ENCODE assay signal across 1 cellular context in the genomic region with DNA sequence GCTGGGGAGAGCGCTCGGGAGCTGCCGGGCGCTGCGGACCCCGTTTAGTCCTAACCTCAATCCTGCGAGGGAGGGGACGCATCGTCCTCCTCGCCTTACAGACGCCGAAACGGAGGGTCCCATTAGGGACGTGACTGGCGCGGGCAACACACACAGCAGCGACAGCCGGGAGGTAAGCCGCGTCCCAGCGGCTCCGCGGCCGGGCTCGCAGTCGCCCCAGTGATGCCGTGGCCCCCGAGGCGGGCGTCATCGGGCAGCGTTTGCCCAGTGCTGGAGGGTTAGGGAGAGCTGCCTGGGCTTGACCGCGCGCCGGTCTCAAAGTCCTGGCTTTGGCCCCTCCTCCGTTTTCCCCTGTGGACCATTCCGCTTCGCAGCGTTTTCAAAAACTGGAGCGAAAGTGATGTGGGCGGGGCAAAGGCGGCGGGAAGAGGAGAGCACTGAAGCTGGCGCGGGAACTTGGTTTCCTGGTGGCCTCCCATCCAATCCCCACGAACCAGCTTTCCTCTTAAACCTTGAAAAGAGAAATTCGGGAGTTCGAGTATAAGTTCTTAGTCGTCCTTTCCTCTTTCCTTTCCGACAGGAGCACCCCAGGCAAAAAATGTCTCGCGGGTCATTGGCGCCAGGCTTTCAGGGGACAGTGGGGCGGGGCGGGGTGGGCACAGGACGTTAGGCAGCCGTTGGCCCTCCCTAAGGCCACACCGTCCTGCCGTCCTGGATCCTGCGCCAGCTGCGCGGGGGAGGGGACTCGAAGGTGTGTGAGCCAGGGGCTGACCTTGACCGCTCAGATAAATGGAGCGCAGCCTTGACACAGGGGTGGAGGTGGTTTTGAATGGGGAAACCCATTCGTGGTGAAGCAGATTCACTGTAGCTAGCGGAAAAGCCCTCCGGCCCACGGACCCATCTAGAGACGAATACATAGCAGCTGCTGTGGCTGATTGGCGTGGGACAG.
A peak's percentile ranks its signal among the peaks of the same experiment; 100 is the strongest.
TF ChIP-seq lines count a peak whose summit lies in the region.

No MANE protein-coding gene starts in this region.

TF ChIP-seq in K562, 482 proteins besides CTCF, POLR2A, EP300 and RAD21 (continued from another document and continues in another):
- TF ChIP-seq, protein P1, sequence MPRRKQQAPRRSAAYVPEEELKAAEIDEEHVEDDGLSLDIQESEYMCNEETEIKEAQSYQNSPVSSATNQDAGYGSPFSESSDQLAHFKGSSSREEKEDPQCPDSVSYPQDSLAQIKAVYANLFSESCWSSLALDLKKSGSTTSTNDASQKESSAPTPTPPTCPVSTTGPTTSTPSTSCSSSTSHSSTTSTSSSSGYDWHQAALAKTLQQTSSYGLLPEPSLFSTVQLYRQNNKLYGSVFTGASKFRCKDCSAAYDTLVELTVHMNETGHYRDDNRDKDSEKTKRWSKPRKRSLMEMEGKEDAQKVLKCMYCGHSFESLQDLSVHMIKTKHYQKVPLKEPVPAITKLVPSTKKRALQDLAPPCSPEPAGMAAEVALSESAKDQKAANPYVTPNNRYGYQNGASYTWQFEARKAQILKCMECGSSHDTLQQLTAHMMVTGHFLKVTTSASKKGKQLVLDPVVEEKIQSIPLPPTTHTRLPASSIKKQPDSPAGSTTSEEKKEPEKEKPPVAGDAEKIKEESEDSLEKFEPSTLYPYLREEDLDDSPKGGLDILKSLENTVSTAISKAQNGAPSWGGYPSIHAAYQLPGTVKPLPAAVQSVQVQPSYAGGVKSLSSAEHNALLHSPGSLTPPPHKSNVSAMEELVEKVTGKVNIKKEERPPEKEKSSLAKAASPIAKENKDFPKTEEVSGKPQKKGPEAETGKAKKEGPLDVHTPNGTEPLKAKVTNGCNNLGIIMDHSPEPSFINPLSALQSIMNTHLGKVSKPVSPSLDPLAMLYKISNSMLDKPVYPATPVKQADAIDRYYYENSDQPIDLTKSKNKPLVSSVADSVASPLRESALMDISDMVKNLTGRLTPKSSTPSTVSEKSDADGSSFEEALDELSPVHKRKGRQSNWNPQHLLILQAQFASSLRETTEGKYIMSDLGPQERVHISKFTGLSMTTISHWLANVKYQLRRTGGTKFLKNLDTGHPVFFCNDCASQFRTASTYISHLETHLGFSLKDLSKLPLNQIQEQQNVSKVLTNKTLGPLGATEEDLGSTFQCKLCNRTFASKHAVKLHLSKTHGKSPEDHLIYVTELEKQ (CRISPR knock-in tag; IDR thresholded peaks at IDR 0.05) = no peak
- peak; percentile 96 for TF ChIP-seq EP400 (IDR thresholded peaks at IDR 0.05)
- TF ChIP-seq TAF9B (IDR thresholded peaks at IDR 0.05; ENCODE audit: partially characterized antibody) = no peak
- peak; percentile 26; the same call in 1 of the 2 replicates for TF ChIP-seq GATAD2B (IDR thresholded peaks at IDR 0.05; ENCODE audit: borderline replicate concordance)
- TF ChIP-seq, protein P2, sequence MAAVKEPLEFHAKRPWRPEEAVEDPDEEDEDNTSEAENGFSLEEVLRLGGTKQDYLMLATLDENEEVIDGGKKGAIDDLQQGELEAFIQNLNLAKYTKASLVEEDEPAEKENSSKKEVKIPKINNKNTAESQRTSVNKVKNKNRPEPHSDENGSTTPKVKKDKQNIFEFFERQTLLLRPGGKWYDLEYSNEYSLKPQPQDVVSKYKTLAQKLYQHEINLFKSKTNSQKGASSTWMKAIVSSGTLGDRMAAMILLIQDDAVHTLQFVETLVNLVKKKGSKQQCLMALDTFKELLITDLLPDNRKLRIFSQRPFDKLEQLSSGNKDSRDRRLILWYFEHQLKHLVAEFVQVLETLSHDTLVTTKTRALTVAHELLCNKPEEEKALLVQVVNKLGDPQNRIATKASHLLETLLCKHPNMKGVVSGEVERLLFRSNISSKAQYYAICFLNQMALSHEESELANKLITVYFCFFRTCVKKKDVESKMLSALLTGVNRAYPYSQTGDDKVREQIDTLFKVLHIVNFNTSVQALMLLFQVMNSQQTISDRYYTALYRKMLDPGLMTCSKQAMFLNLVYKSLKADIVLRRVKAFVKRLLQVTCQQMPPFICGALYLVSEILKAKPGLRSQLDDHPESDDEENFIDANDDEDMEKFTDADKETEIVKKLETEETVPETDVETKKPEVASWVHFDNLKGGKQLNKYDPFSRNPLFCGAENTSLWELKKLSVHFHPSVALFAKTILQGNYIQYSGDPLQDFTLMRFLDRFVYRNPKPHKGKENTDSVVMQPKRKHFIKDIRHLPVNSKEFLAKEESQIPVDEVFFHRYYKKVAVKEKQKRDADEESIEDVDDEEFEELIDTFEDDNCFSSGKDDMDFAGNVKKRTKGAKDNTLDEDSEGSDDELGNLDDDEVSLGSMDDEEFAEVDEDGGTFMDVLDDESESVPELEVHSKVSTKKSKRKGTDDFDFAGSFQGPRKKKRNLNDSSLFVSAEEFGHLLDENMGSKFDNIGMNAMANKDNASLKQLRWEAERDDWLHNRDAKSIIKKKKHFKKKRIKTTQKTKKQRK (IDR thresholded peaks at IDR 0.05; ENCODE audit: borderline replicate concordance, low read depth, low read length) = no peak
- TF ChIP-seq, protein P3, sequence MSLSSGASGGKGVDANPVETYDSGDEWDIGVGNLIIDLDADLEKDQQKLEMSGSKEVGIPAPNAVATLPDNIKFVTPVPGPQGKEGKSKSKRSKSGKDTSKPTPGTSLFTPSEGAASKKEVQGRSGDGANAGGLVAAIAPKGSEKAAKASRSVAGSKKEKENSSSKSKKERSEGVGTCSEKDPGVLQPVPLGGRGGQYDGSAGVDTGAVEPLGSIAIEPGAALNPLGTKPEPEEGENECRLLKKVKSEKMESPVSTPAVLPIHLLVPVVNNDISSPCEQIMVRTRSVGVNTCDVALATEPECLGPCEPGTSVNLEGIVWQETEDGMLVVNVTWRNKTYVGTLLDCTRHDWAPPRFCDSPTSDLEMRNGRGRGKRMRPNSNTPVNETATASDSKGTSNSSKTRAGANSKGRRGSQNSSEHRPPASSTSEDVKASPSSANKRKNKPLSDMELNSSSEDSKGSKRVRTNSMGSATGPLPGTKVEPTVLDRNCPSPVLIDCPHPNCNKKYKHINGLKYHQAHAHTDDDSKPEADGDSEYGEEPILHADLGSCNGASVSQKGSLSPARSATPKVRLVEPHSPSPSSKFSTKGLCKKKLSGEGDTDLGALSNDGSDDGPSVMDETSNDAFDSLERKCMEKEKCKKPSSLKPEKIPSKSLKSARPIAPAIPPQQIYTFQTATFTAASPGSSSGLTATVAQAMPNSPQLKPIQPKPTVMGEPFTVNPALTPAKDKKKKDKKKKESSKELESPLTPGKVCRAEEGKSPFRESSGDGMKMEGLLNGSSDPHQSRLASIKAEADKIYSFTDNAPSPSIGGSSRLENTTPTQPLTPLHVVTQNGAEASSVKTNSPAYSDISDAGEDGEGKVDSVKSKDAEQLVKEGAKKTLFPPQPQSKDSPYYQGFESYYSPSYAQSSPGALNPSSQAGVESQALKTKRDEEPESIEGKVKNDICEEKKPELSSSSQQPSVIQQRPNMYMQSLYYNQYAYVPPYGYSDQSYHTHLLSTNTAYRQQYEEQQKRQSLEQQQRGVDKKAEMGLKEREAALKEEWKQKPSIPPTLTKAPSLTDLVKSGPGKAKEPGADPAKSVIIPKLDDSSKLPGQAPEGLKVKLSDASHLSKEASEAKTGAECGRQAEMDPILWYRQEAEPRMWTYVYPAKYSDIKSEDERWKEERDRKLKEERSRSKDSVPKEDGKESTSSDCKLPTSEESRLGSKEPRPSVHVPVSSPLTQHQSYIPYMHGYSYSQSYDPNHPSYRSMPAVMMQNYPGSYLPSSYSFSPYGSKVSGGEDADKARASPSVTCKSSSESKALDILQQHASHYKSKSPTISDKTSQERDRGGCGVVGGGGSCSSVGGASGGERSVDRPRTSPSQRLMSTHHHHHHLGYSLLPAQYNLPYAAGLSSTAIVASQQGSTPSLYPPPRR (CRISPR knock-in tag; IDR thresholded peaks at IDR 0.05; ENCODE audit: borderline replicate concordance) = no peak
- TF ChIP-seq, protein P4, sequence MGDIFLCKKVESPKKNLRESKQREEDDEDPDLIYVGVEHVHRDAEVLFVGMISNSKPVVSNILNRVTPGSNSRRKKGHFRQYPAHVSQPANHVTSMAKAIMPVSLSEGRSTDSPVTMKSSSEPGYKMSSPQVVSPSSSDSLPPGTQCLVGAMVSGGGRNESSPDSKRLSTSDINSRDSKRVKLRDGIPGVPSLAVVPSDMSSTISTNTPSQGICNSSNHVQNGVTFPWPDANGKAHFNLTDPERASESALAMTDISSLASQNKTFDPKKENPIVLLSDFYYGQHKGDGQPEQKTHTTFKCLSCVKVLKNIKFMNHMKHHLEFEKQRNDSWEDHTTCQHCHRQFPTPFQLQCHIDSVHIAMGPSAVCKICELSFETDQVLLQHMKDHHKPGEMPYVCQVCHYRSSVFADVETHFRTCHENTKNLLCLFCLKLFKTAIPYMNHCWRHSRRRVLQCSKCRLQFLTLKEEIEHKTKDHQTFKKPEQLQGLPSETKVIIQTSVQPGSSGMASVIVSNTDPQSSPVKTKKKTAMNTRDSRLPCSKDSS (IDR thresholded peaks at IDR 0.05; ENCODE audit: low read depth, partially characterized antibody) = no peak
- no peak for TF ChIP-seq ZC3H11A (IDR thresholded peaks at IDR 0.05; ENCODE audit: low read depth, low read length)
- TF ChIP-seq HMGN3 (IDR thresholded peaks at IDR 0.05; ENCODE audit: borderline replicate concordance, extremely low read depth, insufficient read length, low read depth, low read length) = peak; percentile 31
- TF ChIP-seq, protein P5, sequence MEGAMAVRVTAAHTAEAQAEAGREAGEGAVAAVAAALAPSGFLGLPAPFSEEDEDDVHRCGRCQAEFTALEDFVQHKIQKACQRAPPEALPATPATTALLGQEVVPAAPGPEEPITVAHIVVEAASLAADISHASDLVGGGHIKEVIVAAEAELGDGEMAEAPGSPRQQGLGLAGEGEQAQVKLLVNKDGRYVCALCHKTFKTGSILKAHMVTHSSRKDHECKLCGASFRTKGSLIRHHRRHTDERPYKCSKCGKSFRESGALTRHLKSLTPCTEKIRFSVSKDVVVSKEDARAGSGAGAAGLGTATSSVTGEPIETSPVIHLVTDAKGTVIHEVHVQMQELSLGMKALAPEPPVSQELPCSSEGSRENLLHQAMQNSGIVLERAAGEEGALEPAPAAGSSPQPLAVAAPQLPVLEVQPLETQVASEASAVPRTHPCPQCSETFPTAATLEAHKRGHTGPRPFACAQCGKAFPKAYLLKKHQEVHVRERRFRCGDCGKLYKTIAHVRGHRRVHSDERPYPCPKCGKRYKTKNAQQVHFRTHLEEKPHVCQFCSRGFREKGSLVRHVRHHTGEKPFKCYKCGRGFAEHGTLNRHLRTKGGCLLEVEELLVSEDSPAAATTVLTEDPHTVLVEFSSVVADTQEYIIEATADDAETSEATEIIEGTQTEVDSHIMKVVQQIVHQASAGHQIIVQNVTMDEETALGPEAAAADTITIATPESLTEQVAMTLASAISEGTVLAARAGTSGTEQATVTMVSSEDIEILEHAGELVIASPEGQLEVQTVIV (CRISPR knock-in tag; IDR thresholded peaks at IDR 0.05; ENCODE audit: borderline replicate concordance) = no peak
- no peak for TF ChIP-seq ELF4 (CRISPR knock-in tag; IDR thresholded peaks at IDR 0.05)
- no peak for TF ChIP-seq KLF16 (IDR thresholded peaks at IDR 0.05)
- TF ChIP-seq ARHGAP35 (IDR thresholded peaks at IDR 0.05; ENCODE audit: partially characterized antibody) = no peak
- TF ChIP-seq MEF2D (tag; conservative IDR thresholded peaks at IDR 0.05; ENCODE audit: low read depth) = no peak
- no peak for TF ChIP-seq CREBBP (IDR thresholded peaks at IDR 0.05; ENCODE audit: low read depth, low read length)
- no peak for TF ChIP-seq GABPB2 (CRISPR knock-in tag; conservative IDR thresholded peaks at IDR 0.05)
- TF ChIP-seq, protein P6, sequence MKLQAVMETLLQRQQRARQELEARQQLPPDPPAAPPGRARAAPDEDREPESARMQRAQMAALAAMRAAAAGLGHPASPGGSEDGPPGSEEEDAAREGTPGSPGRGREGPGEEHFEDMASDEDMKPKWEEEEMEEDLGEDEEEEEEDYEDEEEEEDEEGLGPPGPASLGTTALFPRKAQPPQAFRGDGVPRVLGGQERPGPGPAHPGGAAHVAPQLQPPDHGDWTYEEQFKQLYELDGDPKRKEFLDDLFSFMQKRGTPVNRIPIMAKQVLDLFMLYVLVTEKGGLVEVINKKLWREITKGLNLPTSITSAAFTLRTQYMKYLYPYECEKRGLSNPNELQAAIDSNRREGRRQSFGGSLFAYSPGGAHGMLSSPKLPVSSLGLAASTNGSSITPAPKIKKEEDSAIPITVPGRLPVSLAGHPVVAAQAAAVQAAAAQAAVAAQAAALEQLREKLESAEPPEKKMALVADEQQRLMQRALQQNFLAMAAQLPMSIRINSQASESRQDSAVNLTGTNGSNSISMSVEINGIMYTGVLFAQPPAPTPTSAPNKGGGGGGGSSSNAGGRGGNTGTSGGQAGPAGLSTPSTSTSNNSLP (IDR thresholded peaks at IDR 0.05; ENCODE audit: borderline replicate concordance, low read depth, low read length) = no peak
- TF ChIP-seq, protein P7, sequence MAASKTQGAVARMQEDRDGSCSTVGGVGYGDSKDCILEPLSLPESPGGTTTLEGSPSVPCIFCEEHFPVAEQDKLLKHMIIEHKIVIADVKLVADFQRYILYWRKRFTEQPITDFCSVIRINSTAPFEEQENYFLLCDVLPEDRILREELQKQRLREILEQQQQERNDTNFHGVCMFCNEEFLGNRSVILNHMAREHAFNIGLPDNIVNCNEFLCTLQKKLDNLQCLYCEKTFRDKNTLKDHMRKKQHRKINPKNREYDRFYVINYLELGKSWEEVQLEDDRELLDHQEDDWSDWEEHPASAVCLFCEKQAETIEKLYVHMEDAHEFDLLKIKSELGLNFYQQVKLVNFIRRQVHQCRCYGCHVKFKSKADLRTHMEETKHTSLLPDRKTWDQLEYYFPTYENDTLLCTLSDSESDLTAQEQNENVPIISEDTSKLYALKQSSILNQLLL (CRISPR knock-in tag; IDR thresholded peaks at IDR 0.05; ENCODE audit: borderline replicate concordance) = no peak
- no peak for TF ChIP-seq HOXB6 (CRISPR knock-in tag; IDR thresholded peaks at IDR 0.05; ENCODE audit: borderline replicate concordance)
- TF ChIP-seq RBM25 (IDR thresholded peaks at IDR 0.05; ENCODE audit: low read depth, low read length, severe bottlenecking) = no peak
- TF ChIP-seq, protein P8, sequence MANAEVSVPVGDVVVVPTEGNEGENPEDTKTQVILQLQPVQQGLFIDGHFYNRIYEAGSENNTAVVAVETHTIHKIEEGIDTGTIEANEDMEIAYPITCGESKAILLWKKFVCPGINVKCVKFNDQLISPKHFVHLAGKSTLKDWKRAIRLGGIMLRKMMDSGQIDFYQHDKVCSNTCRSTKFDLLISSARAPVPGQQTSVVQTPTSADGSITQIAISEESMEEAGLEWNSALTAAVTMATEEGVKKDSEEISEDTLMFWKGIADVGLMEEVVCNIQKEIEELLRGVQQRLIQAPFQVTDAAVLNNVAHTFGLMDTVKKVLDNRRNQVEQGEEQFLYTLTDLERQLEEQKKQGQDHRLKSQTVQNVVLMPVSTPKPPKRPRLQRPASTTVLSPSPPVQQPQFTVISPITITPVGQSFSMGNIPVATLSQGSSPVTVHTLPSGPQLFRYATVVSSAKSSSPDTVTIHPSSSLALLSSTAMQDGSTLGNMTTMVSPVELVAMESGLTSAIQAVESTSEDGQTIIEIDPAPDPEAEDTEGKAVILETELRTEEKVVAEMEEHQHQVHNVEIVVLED (CRISPR knock-in tag; IDR thresholded peaks at IDR 0.05) = no peak
- TF ChIP-seq U2AF1 (optimal IDR thresholded peaks at IDR 0.05; ENCODE audit: low read depth, low read length) = peak; percentile 73
- peak; percentile 40; the same call in 1 of the 2 replicates for TF ChIP-seq SMARCC2 (IDR thresholded peaks at IDR 0.05; ENCODE audit: low read depth)
- no peak for TF ChIP-seq ZNF140 (CRISPR knock-in tag; IDR thresholded peaks at IDR 0.05)
- no peak for TF ChIP-seq PRMT5 (CRISPR knock-in tag; IDR thresholded peaks at IDR 0.05)
